In genomic region chr6:111485316-111485715, GRCh38 we compare ENCODE assay signal across 11 cellular contexts. TPM values are rescaled to one million over a fixed set of nuclear protein-coding genes. Genes with fewer than 3 reads are reported as not detected.
DNase-seq lines count a peak whose midpoint lies in the region; ATAC-seq and TF ChIP-seq lines count a peak whose summit lies in the region.
"Had no signal": no experiment of that assay in that cellular context is flagged by ENCODE, and none has a peak within 500 bp of the region (broad histone marks: within the 10 kb centered on the region; RNA-seq: fewer than 3 reads in every experiment).

No MANE protein-coding gene starts in this region.

- TF ChIP-seq POLR2A in vagina (IDR thresholded peaks at IDR 0.05) (no peak), ovary (IDR thresholded peaks at IDR 0.05) (no peak)

- intact Hi-C loops in vagina (cut with DNase I) (loop anchor here (10.0 kb wide), 1 partner anchor 79 kb away; no protein-coding TSS in a partner anchor), ovary (cut with DNase I) (loop anchor here in 3 of 4 donors (10.0 kb wide), 3 partner anchors 59 to 119 kb away; partner anchors contain the start of gene TRAF3IP2 (in 1 of the 3))

- H3K27me3 ChIP-seq in adipocyte (replicated peaks; ENCODE audit: control insufficient read depth, insufficient read depth, low read length) (no peaks in the 10 kb centered on the region), mucosa of stomach (ENCODE audit: control insufficient read depth, insufficient read depth, low read length) (no peaks in the 10 kb centered on the region), vagina (no peaks in the 10 kb centered on the region), ovary (no peaks in the 10 kb centered on the region)

- H3K4me3 Mint-ChIP-seq in stimulated activated naive CD8-positive, alpha-beta T cell treated with anti-CD3 and anti-CD28 coated beads, Interleukin-15, Interleukin-2, amounts not matched to agents 100 ng/mL and 50 ng/mL, for 24 hours: peak overlapping the region; percentile 40

- peak overlapping the region; percentile 99 for H3K27ac ChIP-seq in vagina
- peak overlapping the region in 1 of 2 donors; percentile 99 for H3K27ac ChIP-seq in ovary

- DNase-seq in stimulated activated naive CD8-positive, alpha-beta T cell treated with anti-CD3 and anti-CD28 coated beads, Interleukin-15, Interleukin-2, amounts not matched to agents 100 U/mL and 50 U/mL, for 24 hours: no peak
- DNase-seq in adipocyte (ENCODE audit: low read depth) (peak; percentile 58), vagina (ENCODE audit: extremely low spot score in 2 of 2) (no peak), ovary (no peak)
- DNase-seq: activated CD4-positive, alpha-beta T cell treated with anti-CD3 and anti-CD28 coated beads for 4 hours; effector CD4-positive, alpha-beta T cell had no signal

- H3K4me1 Mint-ChIP-seq in stimulated activated naive CD8-positive, alpha-beta T cell treated with anti-CD3 and anti-CD28 coated beads, Interleukin-15, Interleukin-2, amounts not matched to agents 100 ng/mL and 50 ng/mL, for 24 hours (ENCODE audit: low read depth): peaks cover 54% of the 10 kb centered on the region

- TF ChIP-seq EP300 in ovary (IDR thresholded peaks at IDR 0.05): no peak

- ATAC-seq in stimulated activated naive CD8-positive, alpha-beta T cell treated with anti-CD3 and anti-CD28 coated beads, Interleukin-15, Interleukin-2, amounts not matched to agents 100 U/mL and 50 U/mL, for 24 hours: no peak
- ATAC-seq in HG02852 (IDR thresholded peaks at IDR 0.05; ENCODE audit: unreplicated experiment): no peak
- ATAC-seq in HG03025 (IDR thresholded peaks at IDR 0.05; ENCODE audit: low FRiP score, unreplicated experiment): no peak

- H3K36me3 Mint-ChIP-seq in stimulated activated naive CD8-positive, alpha-beta T cell treated with anti-CD3 and anti-CD28 coated beads, Interleukin-15, Interleukin-2, amounts not matched to agents 100 ng/mL and 50 ng/mL, for 24 hours (ENCODE audit: low read depth): peaks cover 38% of the 10 kb centered on the region

- peak overlapping the region; percentile 95 for H3K9ac ChIP-seq in adipocyte (ENCODE audit: low read length)
- peak overlapping the region; percentile 91 for H3K9ac ChIP-seq in mucosa of stomach (ENCODE audit: low read length)

- no peak overlapping the region for H3K27ac Mint-ChIP-seq in stimulated activated naive CD8-positive, alpha-beta T cell treated with anti-CD3 and anti-CD28 coated beads, Interleukin-15, Interleukin-2, amounts not matched to agents 100 ng/mL and 50 ng/mL, for 24 hours

- H3K27me3 Mint-ChIP-seq in stimulated activated naive CD8-positive, alpha-beta T cell treated with anti-CD3 and anti-CD28 coated beads, Interleukin-15, Interleukin-2, amounts not matched to agents 100 ng/mL and 50 ng/mL, for 24 hours: no peaks in the 10 kb centered on the region

- WGBS in ovary, 3 donors: 52 to 54% (median 53%) methylated on average over 1 of the region's 1 CpG

- H3K36me3 ChIP-seq in adipocyte (ENCODE audit: control insufficient read depth, insufficient read depth, low read length, severe bottlenecking): no peaks in the 10 kb centered on the region
- no peaks in the 10 kb centered on the region for H3K36me3 ChIP-seq in mucosa of stomach (ENCODE audit: control insufficient read depth, insufficient read depth, low read length)
- H3K36me3 ChIP-seq in vagina: no peaks in the 10 kb centered on the region
- H3K36me3 ChIP-seq in ovary: no peaks in the 10 kb centered on the region

- H3K4me3 ChIP-seq in adipocyte (ENCODE audit: low read length) (peak overlapping the region; percentile 98), mucosa of stomach (ENCODE audit: low read length) (no peak overlapping the region), vagina (no peak overlapping the region), ovary (no peak overlapping the region)
- H3K4me3 ChIP-seq: lung had no signal

- no peaks in the 10 kb centered on the region for H3K9me3 ChIP-seq in adipocyte (ENCODE audit: control insufficient read depth, low read length)
- no peaks in the 10 kb centered on the region for H3K9me3 ChIP-seq in mucosa of stomach (ENCODE audit: control insufficient read depth, low read length)
- H3K9me3 ChIP-seq in vagina: no peaks in the 10 kb centered on the region
- no peaks in the 10 kb centered on the region for H3K9me3 ChIP-seq in ovary

- H3K4me1 ChIP-seq in adipocyte (ENCODE audit: control insufficient read depth, insufficient read depth, low read length) (peaks cover 17% of the 10 kb centered on the region), mucosa of stomach (ENCODE audit: control insufficient read depth, insufficient read depth, low read length) (peaks cover 9% of the 10 kb centered on the region), vagina (peaks cover 17% of the 10 kb centered on the region), ovary (ENCODE audit: insufficient read depth) (peaks cover 4% of the 10 kb centered on the region)

- TF ChIP-seq CTCF in vagina (IDR thresholded peaks at IDR 0.05): no peak
- no peak for TF ChIP-seq CTCF in ovary (IDR thresholded peaks at IDR 0.05)

- no peaks in the 10 kb centered on the region for H3K9me3 Mint-ChIP-seq in stimulated activated naive CD8-positive, alpha-beta T cell treated with anti-CD3 and anti-CD28 coated beads, Interleukin-15, Interleukin-2, amounts not matched to agents 100 ng/mL and 50 ng/mL, for 24 hours

RNA-seq across cellular contexts. Expression of gene REV3L, which starts 2.3 kb away (rescaled TPM):
- total RNA-seq in vagina (33.9 TPM), ovary (10 to 100 TPM; 23.9 to 55.2 (median 35.2) TPM)
- 10 to 100 TPM in 1 of 2 donors, 1 to 10 TPM in 1; 8.5 to 13.0 TPM for polyA plus RNA-seq in ovary
